Comparison of ENCODE assay signal across 8 cellular contexts in genomic region chr7:43612599-43613589, GRCh38. TPM values are rescaled to one million over a fixed set of nuclear protein-coding genes. Genes with fewer than 3 reads are reported as not detected.
DNase-seq lines count a peak whose midpoint lies in the region; ATAC-seq and TF ChIP-seq lines count a peak whose summit lies in the region.

No MANE protein-coding gene starts in this region.

- peaks cover 43% of the 10 kb centered on the region for H3K36me3 ChIP-seq in CD8-positive, alpha-beta memory T cell (ENCODE audit: insufficient read depth, low read length)
- peaks cover 73% of the 10 kb centered on the region for H3K36me3 ChIP-seq in lower lobe of right lung

- DNase-seq in CD8-positive, alpha-beta memory T cell: no peak
- DNase-seq in medulla oblongata (ENCODE audit: extremely low spot score) (peak; percentile 25), lower lobe of right lung (no peak), NCI-H2171 treated with DMSO at 0.1 percent for 48 hours (lab: John Stamatoyannopoulos, UW) (no peak), CD1c-positive myeloid dendritic cell (ENCODE audit: extremely low spot score) (no peak), retina (no peak)

- CTCF ChIA-PET in CD8-positive, alpha-beta memory T cell (lab: Charles Lee): interaction anchor here (1.4 to 3.9 kb wide), 2 partner anchors 31 to 87 kb away, joined by 4 to 23 read pairs; partner anchors contain the start of gene STK17A

- H3K9me3 Mint-ChIP-seq in CD8-positive, alpha-beta memory T cell: no peaks in the 10 kb centered on the region
- H3K9me3 Mint-ChIP-seq in T-helper 1 cell treated with Interleukin-12 subunit alpha and Interleukin-12 subunit beta and Interleukin-4 antibody, amounts not matched to agents 30 μg/mL and 1 μg/mL, for 36 hours: no peaks in the 10 kb centered on the region

- no peaks in the 10 kb centered on the region for H3K27me3 ChIP-seq in CD8-positive, alpha-beta memory T cell (ENCODE audit: insufficient read depth, low read length, poor library complexity, severe bottlenecking)
- no peaks in the 10 kb centered on the region for H3K27me3 ChIP-seq in lower lobe of right lung (ENCODE audit: low read depth)

- ATAC-seq in GM21529 (IDR thresholded peaks at IDR 0.05; ENCODE audit: unreplicated experiment) (peak; percentile 74), lower lobe of right lung (no peak)

- H3K27ac ChIP-seq in CD8-positive, alpha-beta memory T cell (ENCODE audit: low read depth, low read length): no peak overlapping the region
- no peak overlapping the region for H3K27ac ChIP-seq in lower lobe of right lung

- peak overlapping the region in 6 of 7 donors; percentile 29 to 59 (median 46) for H3K4me3 Mint-ChIP-seq in CD8-positive, alpha-beta memory T cell
- H3K4me3 Mint-ChIP-seq in T-helper 1 cell treated with Interleukin-12 subunit alpha and Interleukin-12 subunit beta and Interleukin-4 antibody, amounts not matched to agents 30 μg/mL and 1 μg/mL, for 36 hours: peak overlapping the region; percentile 16

- peaks cover 43 to 82% (median 65%) of the 10 kb centered on the region in 3 donors for H3K4me1 Mint-ChIP-seq in CD8-positive, alpha-beta memory T cell
- peaks cover 34% of the 10 kb centered on the region for H3K4me1 Mint-ChIP-seq in T-helper 1 cell treated with Interleukin-12 subunit alpha and Interleukin-12 subunit beta and Interleukin-4 antibody, amounts not matched to agents 30 μg/mL and 1 μg/mL, for 36 hours (ENCODE audit: low read depth)

- H3K27me3 Mint-ChIP-seq in CD8-positive, alpha-beta memory T cell: no peaks in the 10 kb centered on the region
- no peaks in the 10 kb centered on the region for H3K27me3 Mint-ChIP-seq in T-helper 1 cell treated with Interleukin-12 subunit alpha and Interleukin-12 subunit beta and Interleukin-4 antibody, amounts not matched to agents 30 μg/mL and 1 μg/mL, for 36 hours (ENCODE audit: low read depth)

- H3K9me3 ChIP-seq in CD8-positive, alpha-beta memory T cell (ENCODE audit: low read length): no peaks in the 10 kb centered on the region
- H3K9me3 ChIP-seq in lower lobe of right lung: no peaks in the 10 kb centered on the region

- no peak for TF ChIP-seq CTCF in lower lobe of right lung (IDR thresholded peaks at IDR 0.05)

- H3K4me3 ChIP-seq in CD8-positive, alpha-beta memory T cell (ENCODE audit: low read length): no peak overlapping the region
- no peak overlapping the region for H3K4me3 ChIP-seq in lower lobe of right lung

- H3K4me1 ChIP-seq in CD8-positive, alpha-beta memory T cell (ENCODE audit: insufficient read depth, low read length): peaks cover 90% of the 10 kb centered on the region
- H3K4me1 ChIP-seq in lower lobe of right lung: peaks cover 11% of the 10 kb centered on the region

- POLR2A ChIA-PET in CD8-positive, alpha-beta memory T cell (lab: Charles Lee): interaction anchor here (0.6 to 2.2 kb wide), 2 partner anchors 13 to 26 kb away, joined by 4 to 8 read pairs; no protein-coding TSS in a partner anchor

- peak overlapping the region; percentile 66 to 92 (median 77) for H3K27ac Mint-ChIP-seq in CD8-positive, alpha-beta memory T cell
- peak overlapping the region; percentile 60 for H3K27ac Mint-ChIP-seq in T-helper 1 cell treated with Interleukin-12 subunit alpha and Interleukin-12 subunit beta and Interleukin-4 antibody, amounts not matched to agents 30 μg/mL and 1 μg/mL, for 36 hours

- intact Hi-C loops in lower lobe of right lung (cut with DNase I): no loop called here

- H3K36me3 Mint-ChIP-seq in CD8-positive, alpha-beta memory T cell: peaks cover 27 to 75% (median 35%) of the 10 kb centered on the region in 3 donors
- H3K36me3 Mint-ChIP-seq in T-helper 1 cell treated with Interleukin-12 subunit alpha and Interleukin-12 subunit beta and Interleukin-4 antibody, amounts not matched to agents 30 μg/mL and 1 μg/mL, for 36 hours (ENCODE audit: low read depth): peaks cover 52% of the 10 kb centered on the region

RNA-seq across cellular contexts. Expression of gene STK17A, which starts 30.0 kb away (rescaled TPM):
- total RNA-seq in CD8-positive, alpha-beta memory T cell: 10 to 100 TPM; 45.5 to 45.8 TPM
- polyA plus RNA-seq in CD8-positive, alpha-beta memory T cell: 270 TPM
- 27.1 TPM for total RNA-seq in lower lobe of right lung
